8 cellular contexts compared by ENCODE assay signal in genomic region chr7:107501593-107501992, GRCh38. TPM values are rescaled to one million over a fixed set of nuclear protein-coding genes. Genes with fewer than 3 reads are reported as not detected.
DNase-seq lines count a peak whose midpoint lies in the region; ATAC-seq and TF ChIP-seq lines count a peak whose summit lies in the region.

No MANE protein-coding gene starts in this region.

- peaks cover 4% of the 10 kb centered on the region for H3K36me3 Mint-ChIP-seq in endothelial cell (ENCODE audit: low read depth, unreplicated experiment)

- H3K27ac ChIP-seq in C4-2B (no peak overlapping the region), psoas muscle (no peak overlapping the region)

- no peaks in the 10 kb centered on the region for H3K9me3 Mint-ChIP-seq in endothelial cell (ENCODE audit: unreplicated experiment)

- TF ChIP-seq CTCF in C4-2B (conservative IDR thresholded peaks at IDR 0.05): peak; percentile 80
- peak; percentile 57 for TF ChIP-seq CTCF in GM13977 (IDR thresholded peaks at IDR 0.05; ENCODE audit: extremely low read depth, insufficient read depth, missing control alignments)
- TF ChIP-seq CTCF in endothelial cell (IDR thresholded peaks at IDR 0.05; ENCODE audit: unreplicated experiment): no peak
- peak; percentile 28 for TF ChIP-seq CTCF in psoas muscle (IDR thresholded peaks at IDR 0.05)

- WGBS in psoas muscle, 3 donors: 71 to 98% (median 94%) methylated on average over 1 of the region's 1 CpG

- no peaks in the 10 kb centered on the region for H3K27me3 Mint-ChIP-seq in endothelial cell (ENCODE audit: unreplicated experiment)

- peak in 1 of 4 donors; percentile 60 for ATAC-seq in psoas muscle
- no peak for ATAC-seq in HG03521 (IDR thresholded peaks at IDR 0.05; ENCODE audit: unreplicated experiment)

- H3K4me3 Mint-ChIP-seq in endothelial cell (ENCODE audit: unreplicated experiment): no peak overlapping the region

- H3K4me1 Mint-ChIP-seq in endothelial cell (ENCODE audit: unreplicated experiment): no peaks in the 10 kb centered on the region

- no peaks in the 10 kb centered on the region for H3K27me3 ChIP-seq in psoas muscle (ENCODE audit: insufficient read depth in 3 of 3, low read length in 2 of 3)

- H3K27ac Mint-ChIP-seq in endothelial cell (ENCODE audit: unreplicated experiment): no peak overlapping the region

- H3K36me3 ChIP-seq in psoas muscle (ENCODE audit: insufficient read depth in 1 of 2, low read depth in 1 of 2): no peaks in the 10 kb centered on the region

- in situ Hi-C loops in GM13977 (cut with MboI; ENCODE audit: low pct_unique_long_range_greater_than_20kb, low sequenced_read_pairs, unreplicated experiment): no loop called here

- intact Hi-C loops in psoas muscle (cut with DNase I): loop anchor here in 1 of 2 donors (10.0 kb wide), 1 partner anchor 297 kb away; no protein-coding TSS in a partner anchor

- no peak overlapping the region for H3K4me3 ChIP-seq in psoas muscle

- DNase-seq in GM13977 (ENCODE audit: low spot score) (peak; percentile 8), OCI-M1 (lab: John Stamatoyannopoulos, UW) (peak; percentile 77), endothelial cell (ENCODE audit: low spot score) (peak; percentile 38), psoas muscle (no peak), GM19238 (ENCODE audit: insufficient read length, low spot score) (no peak)
- no peak for DNase-seq in activated naive CD4-positive, alpha-beta T cell treated with Interleukin-2 at 50 U/mL for 16 hours

- no peaks in the 10 kb centered on the region for H3K9me3 ChIP-seq in psoas muscle

- H3K4me1 ChIP-seq in psoas muscle: peaks cover 5% of the 10 kb centered on the region

RNA-seq across cellular contexts. Expression of gene GPR22, which starts 31.7 kb away (rescaled TPM):
- not detected for total RNA-seq in endothelial cell (ENCODE audit: unreplicated experiment)
- under 1 TPM in 1 of 4 donors, not detected in 3; 0.15 TPM for total RNA-seq in psoas muscle
- under 1 TPM in 1 of 3 donors, not detected in 2; 0.01 TPM for polyA plus RNA-seq in psoas muscle

Comparison
In these comparisons a context has a peak if more than half of its experiments do, and no peak if none do; other contexts are left out.
1. DNase-seq: peak in GM13977 (single experiment), OCI-M1 (single experiment) and endothelial cell (single experiment); none in psoas muscle (0 of 2), GM19238 (single experiment) and activated naive CD4-positive, alpha-beta T cell treated with Interleukin-2 at 50 U/mL for 16 hours (single experiment).